In the genomic region with DNA sequence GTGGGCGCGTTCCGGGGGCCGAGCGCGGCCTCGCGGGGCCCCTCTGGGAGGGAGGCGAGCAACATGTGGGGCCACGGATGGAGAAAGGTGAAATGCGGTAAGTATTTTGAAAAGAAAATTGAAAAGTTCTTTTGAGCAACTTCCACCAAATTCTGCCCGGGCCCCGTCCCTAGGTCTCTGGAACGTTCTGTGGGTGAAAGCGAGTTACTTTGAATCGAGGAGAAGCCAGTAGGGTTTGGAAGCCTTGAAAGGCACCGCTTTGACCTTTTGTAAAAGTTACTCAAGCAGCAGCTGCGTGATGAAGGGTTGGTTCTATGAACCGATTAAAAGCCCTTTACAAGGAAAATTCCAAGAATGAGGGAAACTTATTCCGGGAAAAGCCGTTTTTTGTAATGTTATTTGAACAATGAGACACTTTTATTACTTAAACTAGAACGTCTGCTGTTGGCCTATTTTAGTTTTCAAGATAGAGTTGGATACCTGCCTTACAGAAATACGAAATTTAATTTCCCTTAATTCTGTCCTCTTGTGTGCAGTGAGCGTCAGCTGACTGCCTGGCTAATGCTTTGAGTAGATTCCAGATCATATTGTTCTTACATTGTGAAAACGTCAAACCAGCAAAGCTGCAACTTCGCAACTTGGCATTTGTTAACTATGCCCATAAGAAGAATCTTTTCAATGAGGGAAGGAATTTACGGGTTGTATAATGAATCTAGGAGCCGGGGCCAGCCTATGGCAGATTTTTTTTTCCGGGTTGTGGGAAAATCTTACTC, we compare ENCODE assay signal across 8 cellular contexts. TPM values are rescaled to one million over a fixed set of nuclear protein-coding genes. Genes with fewer than 3 reads are reported as not detected.
DNase-seq lines count a peak whose midpoint lies in the region; ATAC-seq, FAIRE-seq and TF ChIP-seq lines count a peak whose summit lies in the region.

No MANE protein-coding gene starts in this region.

- peak overlapping the region; percentile 87 for H3K27ac ChIP-seq in cingulate gyrus (ENCODE audit: low read depth, low read length)
- H3K27ac ChIP-seq in stomach smooth muscle (ENCODE audit: low read length) = peak overlapping the region; percentile 92

- FAIRE-seq in GM19239 (lab: Jason Lieb, UNC) = peak; percentile 47

- H3K36me3 ChIP-seq in NT2/D1 (ENCODE audit: insufficient read depth, insufficient read length, low read length) (peaks cover 5% of the 10 kb centered on the region), stomach smooth muscle (ENCODE audit: control insufficient read depth in 2 of 2, insufficient read depth in 2 of 2, low read length in 2 of 2) (no peaks in the 10 kb centered on the region)

- H3K4me3 ChIP-seq in AG10803 (ENCODE audit: low read length) (peak overlapping the region; percentile 76), NT2/D1 (ENCODE audit: insufficient read length, low read depth) (peak overlapping the region; percentile 95), stomach smooth muscle (ENCODE audit: low read length in 2 of 2) (peak overlapping the region; percentile 95 to 96)

- H3K4me1 ChIP-seq in NT2/D1 (ENCODE audit: insufficient read depth, insufficient read length) = no peaks in the 10 kb centered on the region
- H3K4me1 ChIP-seq in stomach smooth muscle (ENCODE audit: control insufficient read depth, insufficient read depth, low read length) = peaks cover 16% of the 10 kb centered on the region

- no peak for TF ChIP-seq CTCF in AG10803 (conservative IDR thresholded peaks at IDR 0.05; ENCODE audit: low read length)

- peak; percentile 77 for DNase-seq in AG10803 (ENCODE audit: low read depth)
- DNase-seq in GM19239 (ENCODE audit: insufficient read length, low spot score) = peak; percentile 17
- DNase-seq in NT2/D1 (ENCODE audit: low read depth, low spot score) = no peak
- DNase-seq in left lobe of liver (ENCODE audit: low spot score) = no peak
- DNase-seq in NCI-H128 (lab: John Stamatoyannopoulos, UW; ENCODE audit: unreplicated experiment) = no peak

- H3K9me3 ChIP-seq in NT2/D1 (ENCODE audit: insufficient read depth, low read length) (no peaks in the 10 kb centered on the region), stomach smooth muscle (ENCODE audit: control insufficient read depth in 2 of 2, low read length in 2 of 2) (no peaks in the 10 kb centered on the region)

- ATAC-seq in left lobe of liver (peak; percentile 29), GM18517 (IDR thresholded peaks at IDR 0.05; ENCODE audit: unreplicated experiment) (no peak)

- H3K9ac ChIP-seq in NT2/D1 (ENCODE audit: insufficient read length, low read depth) = peak overlapping the region; percentile 98
- peak overlapping the region; percentile 90 to 98 for H3K9ac ChIP-seq in stomach smooth muscle (ENCODE audit: low read length in 2 of 2)

- H3K27me3 ChIP-seq in NT2/D1 (ENCODE audit: insufficient read depth, insufficient read length) (no peaks in the 10 kb centered on the region), stomach smooth muscle (ENCODE audit: control insufficient read depth in 1 of 2, insufficient read depth in 2 of 2, low read length in 2 of 2) (no peaks in the 10 kb centered on the region)

RNA-seq across cellular contexts. Expression of a gene that starts 0.9 kb away (rescaled TPM):
- 67.1 TPM for total RNA-seq in left lobe of liver

RNA-seq across cellular contexts. Expression of a gene that starts 5.2 kb away (rescaled TPM):
- not detected for total RNA-seq in left lobe of liver

Comparison
In these comparisons a context has a peak if more than half of its experiments do, and no peak if none do; other contexts are left out.
1. DNase-seq: peak in AG10803 (single experiment) and GM19239 (single experiment); none in NT2/D1 (single experiment), left lobe of liver (single experiment) and NCI-H128 (single experiment).
2. Peak in every context shown above with its lines, with median percentiles within 50 percentile points of each other: H3K4me3 ChIP-seq.